ENCODE assay signal across 1 cellular context in the genomic region with DNA sequence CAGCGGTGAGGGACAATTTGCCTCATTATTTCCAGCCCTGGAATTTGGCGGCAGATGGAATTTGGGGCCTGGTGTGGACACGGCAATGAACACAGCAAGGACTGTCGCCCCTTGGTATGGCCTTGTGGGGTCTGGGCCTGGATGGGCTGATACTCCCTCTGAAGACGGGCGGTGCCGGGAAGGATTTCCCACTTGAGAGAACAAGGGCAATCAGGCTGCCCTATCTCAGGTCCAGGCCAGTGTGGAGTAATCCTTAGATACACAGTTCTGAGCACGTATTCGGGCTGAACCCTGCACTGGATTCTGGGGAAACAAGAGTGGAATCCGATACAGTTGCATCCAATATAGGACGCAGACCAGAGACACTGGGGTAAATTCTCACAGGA.
TF ChIP-seq lines count a peak whose summit lies in the region.

No MANE protein-coding gene starts in this region.

TF ChIP-seq in HepG2, 621 proteins besides CTCF, POLR2A, EP300 and RAD21 (continued from another document):
- peak; percentile 45; the same call in 1 of the 2 replicates for TF ChIP-seq NCOA2 (CRISPR knock-in tag; IDR thresholded peaks at IDR 0.05)
- TF ChIP-seq, protein P1, sequence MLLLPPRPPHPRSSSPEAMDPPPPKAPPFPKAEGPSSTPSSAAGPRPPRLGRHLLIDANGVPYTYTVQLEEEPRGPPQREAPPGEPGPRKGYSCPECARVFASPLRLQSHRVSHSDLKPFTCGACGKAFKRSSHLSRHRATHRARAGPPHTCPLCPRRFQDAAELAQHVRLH (CRISPR knock-in tag; IDR thresholded peaks at IDR 0.05; ENCODE audit: borderline replicate concordance, low read depth), result peak; percentile 46; the same call in 1 of the 2 replicates
- TF ChIP-seq RFXAP (CRISPR knock-in tag; IDR thresholded peaks at IDR 0.05; ENCODE audit: borderline replicate concordance), result peak; percentile 33; the same call in 1 of the 2 replicates
- peak; percentile 64 for TF ChIP-seq SAP130 (CRISPR knock-in tag; IDR thresholded peaks at IDR 0.05; ENCODE audit: low read depth)
- peak; percentile 71; the same call in 1 of the 2 replicates for TF ChIP-seq ZNF430 (CRISPR knock-in tag; IDR thresholded peaks at IDR 0.05)
- peak; percentile 55; the same call in 1 of the 2 replicates for TF ChIP-seq TFDP1 (CRISPR knock-in tag; IDR thresholded peaks at IDR 0.05; ENCODE audit: borderline replicate concordance)
- TF ChIP-seq, protein P2, sequence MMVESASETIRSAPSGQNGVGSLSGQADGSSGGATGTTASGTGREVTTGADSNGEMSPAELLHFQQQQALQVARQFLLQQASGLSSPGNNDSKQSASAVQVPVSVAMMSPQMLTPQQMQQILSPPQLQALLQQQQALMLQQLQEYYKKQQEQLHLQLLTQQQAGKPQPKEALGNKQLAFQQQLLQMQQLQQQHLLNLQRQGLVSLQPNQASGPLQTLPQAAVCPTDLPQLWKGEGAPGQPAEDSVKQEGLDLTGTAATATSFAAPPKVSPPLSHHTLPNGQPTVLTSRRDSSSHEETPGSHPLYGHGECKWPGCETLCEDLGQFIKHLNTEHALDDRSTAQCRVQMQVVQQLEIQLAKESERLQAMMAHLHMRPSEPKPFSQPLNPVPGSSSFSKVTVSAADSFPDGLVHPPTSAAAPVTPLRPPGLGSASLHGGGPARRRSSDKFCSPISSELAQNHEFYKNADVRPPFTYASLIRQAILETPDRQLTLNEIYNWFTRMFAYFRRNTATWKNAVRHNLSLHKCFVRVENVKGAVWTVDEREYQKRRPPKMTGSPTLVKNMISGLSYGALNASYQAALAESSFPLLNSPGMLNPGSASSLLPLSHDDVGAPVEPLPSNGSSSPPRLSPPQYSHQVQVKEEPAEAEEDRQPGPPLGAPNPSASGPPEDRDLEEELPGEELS (CRISPR knock-in tag; IDR thresholded peaks at IDR 0.05), result peak; percentile 82
- TF ChIP-seq GZF1 (CRISPR knock-in tag; IDR thresholded peaks at IDR 0.05), result peak; percentile 60; the same call in 1 of the 2 replicates
- TF ChIP-seq PITX1 (CRISPR knock-in tag; IDR thresholded peaks at IDR 0.05), result peak; percentile 100
- peak; percentile 59; the same call in 1 of the 2 replicates for TF ChIP-seq ZSCAN31 (CRISPR knock-in tag; IDR thresholded peaks at IDR 0.05; ENCODE audit: low read depth)
- no peak for TF ChIP-seq HCFC1 (IDR thresholded peaks at IDR 0.05; ENCODE audit: low read depth, low read length)
- peak; percentile 71; the same call in 1 of the 2 replicates for TF ChIP-seq RXRA (CRISPR knock-in tag; IDR thresholded peaks at IDR 0.05)
- TF ChIP-seq ZNF788 (CRISPR knock-in tag; IDR thresholded peaks at IDR 0.05; ENCODE audit: borderline replicate concordance), result peak; percentile 77; the same call in 1 of the 2 replicates
- TF ChIP-seq CREM (IDR thresholded peaks at IDR 0.05), result peak; percentile 46; the same call in 1 of the 2 replicates
- TF ChIP-seq CREM (CRISPR knock-in tag; IDR thresholded peaks at IDR 0.05), result no peak
- peak; percentile 73; the same call in 1 of the 2 replicates for TF ChIP-seq ZBTB38 (CRISPR knock-in tag; IDR thresholded peaks at IDR 0.05)
- TF ChIP-seq CEBPG (CRISPR knock-in tag; IDR thresholded peaks at IDR 0.05), result peak; percentile 84
- 0 out of 2 replicates have a peak, but pooled peaks have one; percentile 22 for TF ChIP-seq ZNF451 (CRISPR knock-in tag; IDR thresholded peaks at IDR 0.05)
- TF ChIP-seq ZKSCAN1 (IDR thresholded peaks at IDR 0.05; ENCODE audit: low read length), result no peak
- TF ChIP-seq NONO (IDR thresholded peaks at IDR 0.05), result no peak
- TF ChIP-seq NONO (CRISPR knock-in tag; conservative IDR thresholded peaks at IDR 0.05), result no peak; the same call in 1 of the 2 replicates
- TF ChIP-seq ZNF331 (CRISPR knock-in tag; IDR thresholded peaks at IDR 0.05), result 0 out of 2 replicates have a peak, but pooled peaks have one; percentile 36
- TF ChIP-seq ZNF563 (CRISPR knock-in tag; IDR thresholded peaks at IDR 0.05), result 0 out of 2 replicates have a peak, but pooled peaks have one; percentile 52
- no peak for TF ChIP-seq ATF3 (CRISPR knock-in tag; IDR thresholded peaks at IDR 0.05)
- peak; percentile 80; the same call in 1 of the 2 replicates for TF ChIP-seq ZNF605 (CRISPR knock-in tag; IDR thresholded peaks at IDR 0.05)
- TF ChIP-seq ZFY (CRISPR knock-in tag; IDR thresholded peaks at IDR 0.05), result no peak
- TF ChIP-seq ZNF746 (CRISPR knock-in tag; IDR thresholded peaks at IDR 0.05), result no peak; the same call in 1 of the 2 replicates
- peak; percentile 87 for TF ChIP-seq GATA4 (IDR thresholded peaks at IDR 0.05; ENCODE audit: borderline replicate concordance, low read depth)
- peak; percentile 26; the same call in 1 of the 2 replicates for TF ChIP-seq TARDBP (CRISPR knock-in tag; IDR thresholded peaks at IDR 0.05)
- TF ChIP-seq NPAS2 (CRISPR knock-in tag; IDR thresholded peaks at IDR 0.05; ENCODE audit: borderline replicate concordance), result no peak
- peak; percentile 84 for TF ChIP-seq SALL1 (CRISPR knock-in tag; IDR thresholded peaks at IDR 0.05)
- peak; percentile 85; the same call in 1 of the 2 replicates for TF ChIP-seq RXRB (CRISPR knock-in tag; IDR thresholded peaks at IDR 0.05; ENCODE audit: borderline replicate concordance)
- TF ChIP-seq ZNF747 (CRISPR knock-in tag; IDR thresholded peaks at IDR 0.05; ENCODE audit: borderline replicate concordance), result peak; percentile 69; the same call in 1 of the 2 replicates
- TF ChIP-seq ZBTB20 (CRISPR knock-in tag; IDR thresholded peaks at IDR 0.05; ENCODE audit: borderline replicate concordance, low read depth), result 0 out of 2 replicates have a peak, but pooled peaks have one; percentile 55
- TF ChIP-seq HOXD1 (CRISPR knock-in tag; IDR thresholded peaks at IDR 0.05), result peak; percentile 66; the same call in 1 of the 2 replicates
- TF ChIP-seq CHCHD3 (CRISPR knock-in tag; IDR thresholded peaks at IDR 0.05), result 0 out of 2 replicates have a peak, but pooled peaks have one; percentile 24
- TF ChIP-seq, protein P3, sequence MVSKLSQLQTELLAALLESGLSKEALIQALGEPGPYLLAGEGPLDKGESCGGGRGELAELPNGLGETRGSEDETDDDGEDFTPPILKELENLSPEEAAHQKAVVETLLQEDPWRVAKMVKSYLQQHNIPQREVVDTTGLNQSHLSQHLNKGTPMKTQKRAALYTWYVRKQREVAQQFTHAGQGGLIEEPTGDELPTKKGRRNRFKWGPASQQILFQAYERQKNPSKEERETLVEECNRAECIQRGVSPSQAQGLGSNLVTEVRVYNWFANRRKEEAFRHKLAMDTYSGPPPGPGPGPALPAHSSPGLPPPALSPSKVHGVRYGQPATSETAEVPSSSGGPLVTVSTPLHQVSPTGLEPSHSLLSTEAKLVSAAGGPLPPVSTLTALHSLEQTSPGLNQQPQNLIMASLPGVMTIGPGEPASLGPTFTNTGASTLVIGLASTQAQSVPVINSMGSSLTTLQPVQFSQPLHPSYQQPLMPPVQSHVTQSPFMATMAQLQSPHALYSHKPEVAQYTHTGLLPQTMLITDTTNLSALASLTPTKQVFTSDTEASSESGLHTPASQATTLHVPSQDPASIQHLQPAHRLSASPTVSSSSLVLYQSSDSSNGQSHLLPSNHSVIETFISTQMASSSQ (IDR thresholded peaks at IDR 0.05; ENCODE audit: low read depth), result 0 out of 2 replicates have a peak, but pooled peaks have one; percentile 29
- TF ChIP-seq, protein P3 (CRISPR knock-in tag; IDR thresholded peaks at IDR 0.05; ENCODE audit: borderline replicate concordance), result no peak
- TF ChIP-seq TEAD3 (CRISPR knock-in tag; optimal IDR thresholded peaks at IDR 0.05; ENCODE audit: borderline replicate concordance), result peak; percentile 65
- TF ChIP-seq SRY (CRISPR knock-in tag; IDR thresholded peaks at IDR 0.05), result peak; percentile 88; the same call in 1 of the 2 replicates
- TF ChIP-seq NR2F6 (IDR thresholded peaks at IDR 0.05), result peak; percentile 70; the same call in 1 of the 2 replicates
- peak; percentile 82 for TF ChIP-seq NR2F6 (CRISPR knock-in tag; IDR thresholded peaks at IDR 0.05)
- TF ChIP-seq YEATS4 (CRISPR knock-in tag; IDR thresholded peaks at IDR 0.05; ENCODE audit: borderline replicate concordance), result no peak
- TF ChIP-seq ZFP41 (CRISPR knock-in tag; IDR thresholded peaks at IDR 0.05; ENCODE audit: borderline replicate concordance), result no peak
- no peak for TF ChIP-seq ZNF570 (CRISPR knock-in tag; IDR thresholded peaks at IDR 0.05; ENCODE audit: borderline replicate concordance)
- TF ChIP-seq MEIS2 (CRISPR knock-in tag; IDR thresholded peaks at IDR 0.05), result peak; percentile 52; the same call in 1 of the 2 replicates
- TF ChIP-seq NR2F2 (IDR thresholded peaks at IDR 0.05; ENCODE audit: borderline replicate concordance, low read depth), result peak; percentile 59; the same call in 1 of the 2 replicates
- TF ChIP-seq, protein P4, sequence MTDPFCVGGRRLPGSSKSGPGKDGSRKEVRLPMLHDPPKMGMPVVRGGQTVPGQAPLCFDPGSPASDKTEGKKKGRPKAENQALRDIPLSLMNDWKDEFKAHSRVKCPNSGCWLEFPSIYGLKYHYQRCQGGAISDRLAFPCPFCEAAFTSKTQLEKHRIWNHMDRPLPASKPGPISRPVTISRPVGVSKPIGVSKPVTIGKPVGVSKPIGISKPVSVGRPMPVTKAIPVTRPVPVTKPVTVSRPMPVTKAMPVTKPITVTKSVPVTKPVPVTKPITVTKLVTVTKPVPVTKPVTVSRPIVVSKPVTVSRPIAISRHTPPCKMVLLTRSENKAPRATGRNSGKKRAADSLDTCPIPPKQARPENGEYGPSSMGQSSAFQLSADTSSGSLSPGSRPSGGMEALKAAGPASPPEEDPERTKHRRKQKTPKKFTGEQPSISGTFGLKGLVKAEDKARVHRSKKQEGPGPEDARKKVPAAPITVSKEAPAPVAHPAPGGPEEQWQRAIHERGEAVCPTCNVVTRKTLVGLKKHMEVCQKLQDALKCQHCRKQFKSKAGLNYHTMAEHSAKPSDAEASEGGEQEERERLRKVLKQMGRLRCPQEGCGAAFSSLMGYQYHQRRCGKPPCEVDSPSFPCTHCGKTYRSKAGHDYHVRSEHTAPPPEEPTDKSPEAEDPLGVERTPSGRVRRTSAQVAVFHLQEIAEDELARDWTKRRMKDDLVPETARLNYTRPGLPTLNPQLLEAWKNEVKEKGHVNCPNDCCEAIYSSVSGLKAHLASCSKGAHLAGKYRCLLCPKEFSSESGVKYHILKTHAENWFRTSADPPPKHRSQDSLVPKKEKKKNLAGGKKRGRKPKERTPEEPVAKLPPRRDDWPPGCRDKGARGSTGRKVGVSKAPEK (CRISPR knock-in tag; IDR thresholded peaks at IDR 0.05; ENCODE audit: borderline replicate concordance), result 0 out of 2 replicates have a peak, but pooled peaks have one; percentile 65
- peak; percentile 90 for TF ChIP-seq HDAC2 (CRISPR knock-in tag; IDR thresholded peaks at IDR 0.05)
- 0 out of 2 replicates have a peak, but pooled peaks have one; percentile 9 for TF ChIP-seq TMF1 (CRISPR knock-in tag; IDR thresholded peaks at IDR 0.05; ENCODE audit: low read depth)
- TF ChIP-seq SMYD3 (CRISPR knock-in tag; IDR thresholded peaks at IDR 0.05), result 0 out of 2 replicates have a peak, but pooled peaks have one; percentile 3
- no peak for TF ChIP-seq ATRX (CRISPR knock-in tag; IDR thresholded peaks at IDR 0.05; ENCODE audit: borderline replicate concordance)
- 0 out of 2 replicates have a peak, but pooled peaks have one; percentile 29 for TF ChIP-seq ZNF709 (CRISPR knock-in tag; IDR thresholded peaks at IDR 0.05)
- TF ChIP-seq, protein P5, sequence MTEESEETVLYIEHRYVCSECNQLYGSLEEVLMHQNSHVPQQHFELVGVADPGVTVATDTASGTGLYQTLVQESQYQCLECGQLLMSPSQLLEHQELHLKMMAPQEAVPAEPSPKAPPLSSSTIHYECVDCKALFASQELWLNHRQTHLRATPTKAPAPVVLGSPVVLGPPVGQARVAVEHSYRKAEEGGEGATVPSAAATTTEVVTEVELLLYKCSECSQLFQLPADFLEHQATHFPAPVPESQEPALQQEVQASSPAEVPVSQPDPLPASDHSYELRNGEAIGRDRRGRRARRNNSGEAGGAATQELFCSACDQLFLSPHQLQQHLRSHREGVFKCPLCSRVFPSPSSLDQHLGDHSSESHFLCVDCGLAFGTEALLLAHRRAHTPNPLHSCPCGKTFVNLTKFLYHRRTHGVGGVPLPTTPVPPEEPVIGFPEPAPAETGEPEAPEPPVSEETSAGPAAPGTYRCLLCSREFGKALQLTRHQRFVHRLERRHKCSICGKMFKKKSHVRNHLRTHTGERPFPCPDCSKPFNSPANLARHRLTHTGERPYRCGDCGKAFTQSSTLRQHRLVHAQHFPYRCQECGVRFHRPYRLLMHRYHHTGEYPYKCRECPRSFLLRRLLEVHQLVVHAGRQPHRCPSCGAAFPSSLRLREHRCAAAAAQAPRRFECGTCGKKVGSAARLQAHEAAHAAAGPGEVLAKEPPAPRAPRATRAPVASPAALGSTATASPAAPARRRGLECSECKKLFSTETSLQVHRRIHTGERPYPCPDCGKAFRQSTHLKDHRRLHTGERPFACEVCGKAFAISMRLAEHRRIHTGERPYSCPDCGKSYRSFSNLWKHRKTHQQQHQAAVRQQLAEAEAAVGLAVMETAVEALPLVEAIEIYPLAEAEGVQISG (CRISPR knock-in tag; IDR thresholded peaks at IDR 0.05), result peak; percentile 49; the same call in 1 of the 2 replicates
- peak; percentile 83 for TF ChIP-seq TBX2 (CRISPR knock-in tag; IDR thresholded peaks at IDR 0.05; ENCODE audit: borderline replicate concordance)
- TF ChIP-seq ISL2 (CRISPR knock-in tag; IDR thresholded peaks at IDR 0.05), result peak; percentile 40; the same call in 1 of the 2 replicates
TF ChIP-seq in HepG2: peak in this region for 129.
